Comparison of ENCODE assay signal across 1 cellular context in genomic region chr7:138502023-138502767, GRCh38.
TF ChIP-seq lines count a peak whose summit lies in the region.

No MANE protein-coding gene starts in this region.

TF ChIP-seq in WTC11, 78 proteins besides CTCF, POLR2A, EP300 and RAD21 (continued from another document):
- no peak for TF ChIP-seq E2F5 (CRISPR knock-in tag; IDR thresholded peaks at IDR 0.05)
- TF ChIP-seq NFE2L1 (CRISPR knock-in tag; IDR thresholded peaks at IDR 0.05) = no peak
- TF ChIP-seq NFATC4 (CRISPR knock-in tag; IDR thresholded peaks at IDR 0.05) = no peak
- no peak for TF ChIP-seq ZBTB43 (CRISPR knock-in tag; IDR thresholded peaks at IDR 0.05)
- TF ChIP-seq NR2C2 (CRISPR knock-in tag; IDR thresholded peaks at IDR 0.05) = no peak
- no peak for TF ChIP-seq FOXP4 (CRISPR knock-in tag; IDR thresholded peaks at IDR 0.05)
- TF ChIP-seq TEAD4 (CRISPR knock-in tag; IDR thresholded peaks at IDR 0.05) = no peak
- no peak for TF ChIP-seq ZNF281 (CRISPR knock-in tag; IDR thresholded peaks at IDR 0.05)
- TF ChIP-seq ETV6 (CRISPR knock-in tag; IDR thresholded peaks at IDR 0.05) = no peak
- TF ChIP-seq ZNF532 (CRISPR knock-in tag; IDR thresholded peaks at IDR 0.05; ENCODE audit: borderline replicate concordance) = no peak
- no peak for TF ChIP-seq JUN (CRISPR knock-in tag; IDR thresholded peaks at IDR 0.05)
- no peak for TF ChIP-seq CDX4 (CRISPR knock-in tag; IDR thresholded peaks at IDR 0.05; ENCODE audit: borderline replicate concordance)
- TF ChIP-seq RELA (CRISPR knock-in tag; IDR thresholded peaks at IDR 0.05; ENCODE audit: borderline replicate concordance) = no peak
- TF ChIP-seq STAT6 (CRISPR knock-in tag; conservative IDR thresholded peaks at IDR 0.05; ENCODE audit: low read depth) = no peak
- TF ChIP-seq ERG (CRISPR knock-in tag; IDR thresholded peaks at IDR 0.05) = no peak
- TF ChIP-seq FOXP1 (CRISPR knock-in tag; IDR thresholded peaks at IDR 0.05; ENCODE audit: borderline replicate concordance) = no peak
- TF ChIP-seq MXD4 (CRISPR knock-in tag; IDR thresholded peaks at IDR 0.05; ENCODE audit: borderline replicate concordance) = no peak
- TF ChIP-seq IRF1 (CRISPR knock-in tag; IDR thresholded peaks at IDR 0.05) = no peak
